1 cellular context compared by ENCODE assay signal in genomic region chr5:136030956-136031611, GRCh38.
TF ChIP-seq lines count a peak whose summit lies in the region.

No MANE protein-coding gene starts in this region.

TF ChIP-seq in GM23338, 12 proteins besides CTCF, POLR2A, EP300 and RAD21 (continued from another document):
- TF ChIP-seq, protein P1, sequence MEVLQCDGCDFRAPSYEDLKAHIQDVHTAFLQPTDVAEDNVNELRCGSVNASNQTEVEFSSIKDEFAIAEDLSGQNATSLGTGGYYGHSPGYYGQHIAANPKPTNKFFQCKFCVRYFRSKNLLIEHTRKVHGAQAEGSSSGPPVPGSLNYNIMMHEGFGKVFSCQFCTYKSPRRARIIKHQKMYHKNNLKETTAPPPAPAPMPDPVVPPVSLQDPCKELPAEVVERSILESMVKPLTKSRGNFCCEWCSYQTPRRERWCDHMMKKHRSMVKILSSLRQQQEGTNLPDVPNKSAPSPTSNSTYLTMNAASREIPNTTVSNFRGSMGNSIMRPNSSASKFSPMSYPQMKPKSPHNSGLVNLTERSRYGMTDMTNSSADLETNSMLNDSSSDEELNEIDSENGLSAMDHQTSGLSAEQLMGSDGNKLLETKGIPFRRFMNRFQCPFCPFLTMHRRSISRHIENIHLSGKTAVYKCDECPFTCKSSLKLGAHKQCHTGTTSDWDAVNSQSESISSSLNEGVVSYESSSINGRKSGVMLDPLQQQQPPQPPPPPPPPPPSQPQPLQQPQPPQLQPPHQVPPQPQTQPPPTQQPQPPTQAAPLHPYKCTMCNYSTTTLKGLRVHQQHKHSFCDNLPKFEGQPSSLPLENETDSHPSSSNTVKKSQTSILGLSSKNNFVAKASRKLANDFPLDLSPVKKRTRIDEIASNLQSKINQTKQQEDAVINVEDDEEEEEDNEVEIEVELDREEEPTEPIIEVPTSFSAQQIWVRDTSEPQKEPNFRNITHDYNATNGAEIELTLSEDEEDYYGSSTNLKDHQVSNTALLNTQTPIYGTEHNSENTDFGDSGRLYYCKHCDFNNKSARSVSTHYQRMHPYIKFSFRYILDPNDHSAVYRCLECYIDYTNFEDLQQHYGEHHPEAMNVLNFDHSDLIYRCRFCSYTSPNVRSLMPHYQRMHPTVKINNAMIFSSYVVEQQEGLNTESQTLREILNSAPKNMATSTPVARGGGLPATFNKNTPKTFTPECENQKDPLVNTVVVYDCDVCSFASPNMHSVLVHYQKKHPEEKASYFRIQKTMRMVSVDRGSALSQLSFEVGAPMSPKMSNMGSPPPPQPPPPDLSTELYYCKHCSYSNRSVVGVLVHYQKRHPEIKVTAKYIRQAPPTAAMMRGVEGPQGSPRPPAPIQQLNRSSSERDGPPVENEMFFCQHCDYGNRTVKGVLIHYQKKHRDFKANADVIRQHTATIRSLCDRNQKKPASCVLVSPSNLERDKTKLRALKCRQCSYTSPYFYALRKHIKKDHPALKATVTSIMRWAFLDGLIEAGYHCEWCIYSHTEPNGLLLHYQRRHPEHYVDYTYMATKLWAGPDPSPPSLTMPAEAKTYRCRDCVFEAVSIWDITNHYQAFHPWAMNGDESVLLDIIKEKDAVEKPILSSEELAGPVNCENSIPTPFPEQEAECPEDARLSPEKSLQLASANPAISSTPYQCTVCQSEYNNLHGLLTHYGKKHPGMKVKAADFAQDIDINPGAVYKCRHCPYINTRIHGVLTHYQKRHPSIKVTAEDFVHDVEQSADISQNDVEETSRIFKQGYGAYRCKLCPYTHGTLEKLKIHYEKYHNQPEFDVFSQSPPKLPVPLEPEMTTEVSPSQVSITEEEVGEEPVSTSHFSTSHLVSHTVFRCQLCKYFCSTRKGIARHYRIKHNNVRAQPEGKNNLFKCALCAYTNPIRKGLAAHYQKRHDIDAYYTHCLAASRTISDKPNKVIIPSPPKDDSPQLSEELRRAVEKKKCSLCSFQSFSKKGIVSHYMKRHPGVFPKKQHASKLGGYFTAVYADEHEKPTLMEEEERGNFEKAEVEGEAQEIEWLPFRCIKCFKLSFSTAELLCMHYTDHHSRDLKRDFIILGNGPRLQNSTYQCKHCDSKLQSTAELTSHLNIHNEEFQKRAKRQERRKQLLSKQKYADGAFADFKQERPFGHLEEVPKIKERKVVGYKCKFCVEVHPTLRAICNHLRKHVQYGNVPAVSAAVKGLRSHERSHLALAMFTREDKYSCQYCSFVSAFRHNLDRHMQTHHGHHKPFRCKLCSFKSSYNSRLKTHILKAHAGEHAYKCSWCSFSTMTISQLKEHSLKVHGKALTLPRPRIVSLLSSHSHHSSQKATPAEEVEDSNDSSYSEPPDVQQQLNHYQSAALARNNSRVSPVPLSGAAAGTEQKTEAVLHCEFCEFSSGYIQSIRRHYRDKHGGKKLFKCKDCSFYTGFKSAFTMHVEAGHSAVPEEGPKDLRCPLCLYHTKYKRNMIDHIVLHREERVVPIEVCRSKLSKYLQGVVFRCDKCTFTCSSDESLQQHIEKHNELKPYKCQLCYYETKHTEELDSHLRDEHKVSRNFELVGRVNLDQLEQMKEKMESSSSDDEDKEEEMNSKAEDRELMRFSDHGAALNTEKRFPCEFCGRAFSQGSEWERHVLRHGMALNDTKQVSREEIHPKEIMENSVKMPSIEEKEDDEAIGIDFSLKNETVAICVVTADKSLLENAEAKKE (CRISPR knock-in tag; IDR thresholded peaks at IDR 0.05), result no peak
- TF ChIP-seq ZNF331 (CRISPR knock-in tag; IDR thresholded peaks at IDR 0.05; ENCODE audit: low read depth), result no peak
- no peak for TF ChIP-seq CREB1 (CRISPR knock-in tag; IDR thresholded peaks at IDR 0.05; ENCODE audit: low read depth)
- TF ChIP-seq EZH2 (IDR thresholded peaks at IDR 0.05; ENCODE audit: low read depth, unreplicated experiment), result no peak
- TF ChIP-seq NANOG (IDR thresholded peaks at IDR 0.05; ENCODE audit: borderline replicate concordance), result no peak
- TF ChIP-seq JUNB (IDR thresholded peaks at IDR 0.05; ENCODE audit: unreplicated experiment), result no peak
- TF ChIP-seq EZH2phosphoT487 (IDR thresholded peaks at IDR 0.05; ENCODE audit: unreplicated experiment), result no peak
- TF ChIP-seq, protein P2, sequence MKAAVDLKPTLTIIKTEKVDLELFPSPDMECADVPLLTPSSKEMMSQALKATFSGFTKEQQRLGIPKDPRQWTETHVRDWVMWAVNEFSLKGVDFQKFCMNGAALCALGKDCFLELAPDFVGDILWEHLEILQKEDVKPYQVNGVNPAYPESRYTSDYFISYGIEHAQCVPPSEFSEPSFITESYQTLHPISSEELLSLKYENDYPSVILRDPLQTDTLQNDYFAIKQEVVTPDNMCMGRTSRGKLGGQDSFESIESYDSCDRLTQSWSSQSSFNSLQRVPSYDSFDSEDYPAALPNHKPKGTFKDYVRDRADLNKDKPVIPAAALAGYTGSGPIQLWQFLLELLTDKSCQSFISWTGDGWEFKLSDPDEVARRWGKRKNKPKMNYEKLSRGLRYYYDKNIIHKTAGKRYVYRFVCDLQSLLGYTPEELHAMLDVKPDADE (IDR thresholded peaks at IDR 0.05), result no peak
- no peak for TF ChIP-seq POLR2AphosphoS5 (IDR thresholded peaks at IDR 0.05; ENCODE audit: low read depth)
